1 cellular context compared by ENCODE assay signal in the genomic region with DNA sequence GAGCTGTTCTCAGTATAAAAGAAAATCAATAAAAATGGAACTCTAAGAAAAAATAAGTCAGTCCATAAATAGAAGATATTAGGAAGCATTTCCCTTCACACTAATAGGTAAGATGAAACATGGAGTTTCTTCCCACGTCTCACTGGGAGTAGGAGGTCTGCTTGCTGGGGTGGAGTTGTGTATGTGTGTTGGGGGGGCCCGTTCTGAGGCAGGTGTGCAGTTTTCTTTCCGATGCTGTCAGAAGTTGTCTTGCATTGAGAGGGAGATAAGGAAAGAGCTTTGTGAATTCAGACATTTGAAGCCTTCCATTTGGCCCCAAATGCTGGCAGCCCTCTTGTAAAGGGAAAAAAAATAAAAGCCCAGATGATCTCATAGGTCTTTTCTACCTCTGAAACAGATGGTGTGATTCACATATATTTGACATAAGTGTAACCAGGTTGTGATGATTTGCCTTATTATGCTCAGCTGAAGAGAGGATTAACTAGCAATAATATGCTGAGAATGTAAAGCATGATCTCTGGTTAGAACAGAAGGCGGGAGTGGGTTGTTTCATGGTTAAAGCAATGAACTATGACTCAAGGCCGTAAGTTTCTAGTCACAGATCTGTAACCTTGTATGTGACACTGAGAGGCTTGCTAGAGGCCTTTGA.
TF ChIP-seq lines count a peak whose summit lies in the region.

No MANE protein-coding gene starts in this region.

TF ChIP-seq in WTC11, 78 proteins besides CTCF, POLR2A, EP300 and RAD21 (continued from another document):
- TF ChIP-seq, protein P1, sequence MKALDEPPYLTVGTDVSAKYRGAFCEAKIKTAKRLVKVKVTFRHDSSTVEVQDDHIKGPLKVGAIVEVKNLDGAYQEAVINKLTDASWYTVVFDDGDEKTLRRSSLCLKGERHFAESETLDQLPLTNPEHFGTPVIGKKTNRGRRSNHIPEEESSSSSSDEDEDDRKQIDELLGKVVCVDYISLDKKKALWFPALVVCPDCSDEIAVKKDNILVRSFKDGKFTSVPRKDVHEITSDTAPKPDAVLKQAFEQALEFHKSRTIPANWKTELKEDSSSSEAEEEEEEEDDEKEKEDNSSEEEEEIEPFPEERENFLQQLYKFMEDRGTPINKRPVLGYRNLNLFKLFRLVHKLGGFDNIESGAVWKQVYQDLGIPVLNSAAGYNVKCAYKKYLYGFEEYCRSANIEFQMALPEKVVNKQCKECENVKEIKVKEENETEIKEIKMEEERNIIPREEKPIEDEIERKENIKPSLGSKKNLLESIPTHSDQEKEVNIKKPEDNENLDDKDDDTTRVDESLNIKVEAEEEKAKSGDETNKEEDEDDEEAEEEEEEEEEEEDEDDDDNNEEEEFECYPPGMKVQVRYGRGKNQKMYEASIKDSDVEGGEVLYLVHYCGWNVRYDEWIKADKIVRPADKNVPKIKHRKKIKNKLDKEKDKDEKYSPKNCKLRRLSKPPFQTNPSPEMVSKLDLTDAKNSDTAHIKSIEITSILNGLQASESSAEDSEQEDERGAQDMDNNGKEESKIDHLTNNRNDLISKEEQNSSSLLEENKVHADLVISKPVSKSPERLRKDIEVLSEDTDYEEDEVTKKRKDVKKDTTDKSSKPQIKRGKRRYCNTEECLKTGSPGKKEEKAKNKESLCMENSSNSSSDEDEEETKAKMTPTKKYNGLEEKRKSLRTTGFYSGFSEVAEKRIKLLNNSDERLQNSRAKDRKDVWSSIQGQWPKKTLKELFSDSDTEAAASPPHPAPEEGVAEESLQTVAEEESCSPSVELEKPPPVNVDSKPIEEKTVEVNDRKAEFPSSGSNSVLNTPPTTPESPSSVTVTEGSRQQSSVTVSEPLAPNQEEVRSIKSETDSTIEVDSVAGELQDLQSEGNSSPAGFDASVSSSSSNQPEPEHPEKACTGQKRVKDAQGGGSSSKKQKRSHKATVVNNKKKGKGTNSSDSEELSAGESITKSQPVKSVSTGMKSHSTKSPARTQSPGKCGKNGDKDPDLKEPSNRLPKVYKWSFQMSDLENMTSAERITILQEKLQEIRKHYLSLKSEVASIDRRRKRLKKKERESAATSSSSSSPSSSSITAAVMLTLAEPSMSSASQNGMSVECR (CRISPR knock-in tag; IDR thresholded peaks at IDR 0.05; ENCODE audit: borderline replicate concordance) = no peak
- no peak for TF ChIP-seq TP53 (CRISPR knock-in tag; IDR thresholded peaks at IDR 0.05)
- TF ChIP-seq, protein P2, sequence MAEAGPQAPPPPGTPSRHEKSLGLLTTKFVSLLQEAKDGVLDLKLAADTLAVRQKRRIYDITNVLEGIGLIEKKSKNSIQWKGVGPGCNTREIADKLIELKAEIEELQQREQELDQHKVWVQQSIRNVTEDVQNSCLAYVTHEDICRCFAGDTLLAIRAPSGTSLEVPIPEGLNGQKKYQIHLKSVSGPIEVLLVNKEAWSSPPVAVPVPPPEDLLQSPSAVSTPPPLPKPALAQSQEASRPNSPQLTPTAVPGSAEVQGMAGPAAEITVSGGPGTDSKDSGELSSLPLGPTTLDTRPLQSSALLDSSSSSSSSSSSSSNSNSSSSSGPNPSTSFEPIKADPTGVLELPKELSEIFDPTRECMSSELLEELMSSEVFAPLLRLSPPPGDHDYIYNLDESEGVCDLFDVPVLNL (CRISPR knock-in tag; IDR thresholded peaks at IDR 0.05; ENCODE audit: borderline replicate concordance, low read depth) = no peak
- TF ChIP-seq ELF4 (CRISPR knock-in tag; IDR thresholded peaks at IDR 0.05; ENCODE audit: low read depth) = no peak
- no peak for TF ChIP-seq ZNF219 (CRISPR knock-in tag; IDR thresholded peaks at IDR 0.05; ENCODE audit: borderline replicate concordance)
- TF ChIP-seq, protein P3, sequence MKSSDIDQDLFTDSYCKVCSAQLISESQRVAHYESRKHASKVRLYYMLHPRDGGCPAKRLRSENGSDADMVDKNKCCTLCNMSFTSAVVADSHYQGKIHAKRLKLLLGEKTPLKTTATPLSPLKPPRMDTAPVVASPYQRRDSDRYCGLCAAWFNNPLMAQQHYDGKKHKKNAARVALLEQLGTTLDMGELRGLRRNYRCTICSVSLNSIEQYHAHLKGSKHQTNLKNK (CRISPR knock-in tag; IDR thresholded peaks at IDR 0.05) = no peak
- TF ChIP-seq EMX1 (CRISPR knock-in tag; IDR thresholded peaks at IDR 0.05) = no peak
- no peak for TF ChIP-seq SMAD4 (CRISPR knock-in tag; IDR thresholded peaks at IDR 0.05)
